Comparison of ENCODE assay signal across 1 cellular context in the genomic region with DNA sequence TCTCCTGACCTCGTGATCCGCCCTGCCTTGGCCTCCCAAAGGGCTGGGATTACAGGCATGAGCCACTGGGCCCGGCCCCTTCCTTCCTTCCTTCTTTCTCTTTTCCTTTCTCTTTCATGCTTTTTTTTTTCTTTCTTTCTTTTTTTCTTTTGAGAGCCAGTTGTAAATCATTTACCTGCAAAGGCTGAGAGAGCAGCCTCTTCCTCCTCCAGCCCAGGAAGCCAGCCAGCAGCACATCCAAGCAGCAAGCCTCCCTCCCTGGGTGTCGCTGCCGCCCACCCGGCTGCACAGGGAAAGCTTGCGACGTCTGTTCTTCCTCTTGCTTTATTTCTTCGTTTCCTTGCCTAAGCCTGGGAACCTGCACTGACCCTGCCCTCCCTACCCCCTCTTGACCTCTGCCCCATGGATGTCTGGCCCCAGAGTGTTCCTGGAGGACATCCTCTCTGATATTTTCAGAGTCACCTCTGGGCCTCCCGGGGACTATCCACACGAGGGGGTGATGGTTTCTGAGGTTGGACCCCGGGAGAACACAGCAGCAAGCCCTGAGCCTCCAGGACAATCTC.
TF ChIP-seq lines count a peak whose summit lies in the region.

No MANE protein-coding gene starts in this region.

TF ChIP-seq in HepG2, 621 proteins besides CTCF, POLR2A, EP300 and RAD21 (continued from another document and continues in another):
- TF ChIP-seq KDM5B (CRISPR knock-in tag; IDR thresholded peaks at IDR 0.05; ENCODE audit: borderline replicate concordance) (peak; percentile 40; the same call in 1 of the 2 replicates), MTF2 (CRISPR knock-in tag; IDR thresholded peaks at IDR 0.05; ENCODE audit: borderline replicate concordance) (no peak), ZFAT (CRISPR knock-in tag; conservative IDR thresholded peaks at IDR 0.05) (no peak), FOXK2 (IDR thresholded peaks at IDR 0.05) (no peak), ZBTB43 (CRISPR knock-in tag; conservative IDR thresholded peaks at IDR 0.05) (0 out of 2 replicates have a peak, but pooled peaks have one; percentile 30), ZNF556 (CRISPR knock-in tag; IDR thresholded peaks at IDR 0.05; ENCODE audit: borderline replicate concordance) (0 out of 2 replicates have a peak, but pooled peaks have one; percentile 39), ZFX (CRISPR knock-in tag; IDR thresholded peaks at IDR 0.05; ENCODE audit: low read depth) (peak; percentile 49; the same call in 1 of the 2 replicates), ZZZ3 (CRISPR knock-in tag; IDR thresholded peaks at IDR 0.05; ENCODE audit: borderline replicate concordance) (no peak), ELF1 (CRISPR knock-in tag; IDR thresholded peaks at IDR 0.05) (peak; percentile 30; the same call in 1 of the 2 replicates), SRSF1 (optimal IDR thresholded peaks at IDR 0.05; ENCODE audit: low read depth, low read length) (no peak), PITX1 (CRISPR knock-in tag; IDR thresholded peaks at IDR 0.05) (peak; percentile 26; the same call in 1 of the 2 replicates), RCOR2 (CRISPR knock-in tag; IDR thresholded peaks at IDR 0.05) (0 out of 2 replicates have a peak, but pooled peaks have one; percentile 28), PHB2 (IDR thresholded peaks at IDR 0.05; ENCODE audit: partially characterized antibody) (no peak), RXRA (CRISPR knock-in tag; IDR thresholded peaks at IDR 0.05) (peak; percentile 47; the same call in 1 of the 2 replicates), ZMYM4 (CRISPR knock-in tag; IDR thresholded peaks at IDR 0.05) (no peak), AKNA (CRISPR knock-in tag; IDR thresholded peaks at IDR 0.05; ENCODE audit: borderline replicate concordance) (no peak), PHF5A (CRISPR knock-in tag; IDR thresholded peaks at IDR 0.05; ENCODE audit: low read depth, unreplicated experiment) (no peak), PATZ1 (CRISPR knock-in tag; IDR thresholded peaks at IDR 0.05) (peak; percentile 30; the same call in 1 of the 2 replicates), ZNF337 (CRISPR knock-in tag; IDR thresholded peaks at IDR 0.05; ENCODE audit: borderline replicate concordance, low read depth) (no peak), ARHGAP35 (CRISPR knock-in tag; IDR thresholded peaks at IDR 0.05; ENCODE audit: borderline replicate concordance) (0 out of 2 replicates have a peak, but pooled peaks have one; percentile 39), SMAD3 (CRISPR knock-in tag; IDR thresholded peaks at IDR 0.05) (no peak), CREBL2 (CRISPR knock-in tag; IDR thresholded peaks at IDR 0.05; ENCODE audit: borderline replicate concordance) (no peak), RARA (CRISPR knock-in tag; IDR thresholded peaks at IDR 0.05) (peak; percentile 59), ZNF460 (CRISPR knock-in tag; IDR thresholded peaks at IDR 0.05; ENCODE audit: borderline replicate concordance) (no peak), NR2C2 (CRISPR knock-in tag; IDR thresholded peaks at IDR 0.05; ENCODE audit: borderline replicate concordance) (peak; percentile 35; the same call in 1 of the 2 replicates), ZNF710 (CRISPR knock-in tag; IDR thresholded peaks at IDR 0.05; ENCODE audit: borderline replicate concordance) (peak; percentile 98), IRF2 (CRISPR knock-in tag; IDR thresholded peaks at IDR 0.05) (0 out of 2 replicates have a peak, but pooled peaks have one; percentile 18), RNF219 (CRISPR knock-in tag; IDR thresholded peaks at IDR 0.05) (no peak), ZFY (CRISPR knock-in tag; IDR thresholded peaks at IDR 0.05) (no peak), NR2F6 (IDR thresholded peaks at IDR 0.05) (peak; percentile 74), NR2F6 (CRISPR knock-in tag; IDR thresholded peaks at IDR 0.05) (peak; percentile 79), ZC3H4 (CRISPR knock-in tag; IDR thresholded peaks at IDR 0.05; ENCODE audit: borderline replicate concordance) (no peak), HNF4A (CRISPR knock-in tag; IDR thresholded peaks at IDR 0.05) (0 out of 2 replicates have a peak, but pooled peaks have one; percentile 5), SPEN (CRISPR knock-in tag; IDR thresholded peaks at IDR 0.05; ENCODE audit: low read depth) (0 out of 2 replicates have a peak, but pooled peaks have one; percentile 27), GABPB1 (CRISPR knock-in tag; IDR thresholded peaks at IDR 0.05) (0 out of 2 replicates have a peak, but pooled peaks have one; percentile 27), PHF8 (CRISPR knock-in tag; IDR thresholded peaks at IDR 0.05) (peak; percentile 25; the same call in 1 of the 2 replicates)
- TF ChIP-seq, protein P1, sequence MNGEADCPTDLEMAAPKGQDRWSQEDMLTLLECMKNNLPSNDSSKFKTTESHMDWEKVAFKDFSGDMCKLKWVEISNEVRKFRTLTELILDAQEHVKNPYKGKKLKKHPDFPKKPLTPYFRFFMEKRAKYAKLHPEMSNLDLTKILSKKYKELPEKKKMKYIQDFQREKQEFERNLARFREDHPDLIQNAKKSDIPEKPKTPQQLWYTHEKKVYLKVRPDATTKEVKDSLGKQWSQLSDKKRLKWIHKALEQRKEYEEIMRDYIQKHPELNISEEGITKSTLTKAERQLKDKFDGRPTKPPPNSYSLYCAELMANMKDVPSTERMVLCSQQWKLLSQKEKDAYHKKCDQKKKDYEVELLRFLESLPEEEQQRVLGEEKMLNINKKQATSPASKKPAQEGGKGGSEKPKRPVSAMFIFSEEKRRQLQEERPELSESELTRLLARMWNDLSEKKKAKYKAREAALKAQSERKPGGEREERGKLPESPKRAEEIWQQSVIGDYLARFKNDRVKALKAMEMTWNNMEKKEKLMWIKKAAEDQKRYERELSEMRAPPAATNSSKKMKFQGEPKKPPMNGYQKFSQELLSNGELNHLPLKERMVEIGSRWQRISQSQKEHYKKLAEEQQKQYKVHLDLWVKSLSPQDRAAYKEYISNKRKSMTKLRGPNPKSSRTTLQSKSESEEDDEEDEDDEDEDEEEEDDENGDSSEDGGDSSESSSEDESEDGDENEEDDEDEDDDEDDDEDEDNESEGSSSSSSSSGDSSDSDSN (CRISPR knock-in tag; IDR thresholded peaks at IDR 0.05) = 0 out of 2 replicates have a peak, but pooled peaks have one; percentile 33
- TF ChIP-seq, protein P2, sequence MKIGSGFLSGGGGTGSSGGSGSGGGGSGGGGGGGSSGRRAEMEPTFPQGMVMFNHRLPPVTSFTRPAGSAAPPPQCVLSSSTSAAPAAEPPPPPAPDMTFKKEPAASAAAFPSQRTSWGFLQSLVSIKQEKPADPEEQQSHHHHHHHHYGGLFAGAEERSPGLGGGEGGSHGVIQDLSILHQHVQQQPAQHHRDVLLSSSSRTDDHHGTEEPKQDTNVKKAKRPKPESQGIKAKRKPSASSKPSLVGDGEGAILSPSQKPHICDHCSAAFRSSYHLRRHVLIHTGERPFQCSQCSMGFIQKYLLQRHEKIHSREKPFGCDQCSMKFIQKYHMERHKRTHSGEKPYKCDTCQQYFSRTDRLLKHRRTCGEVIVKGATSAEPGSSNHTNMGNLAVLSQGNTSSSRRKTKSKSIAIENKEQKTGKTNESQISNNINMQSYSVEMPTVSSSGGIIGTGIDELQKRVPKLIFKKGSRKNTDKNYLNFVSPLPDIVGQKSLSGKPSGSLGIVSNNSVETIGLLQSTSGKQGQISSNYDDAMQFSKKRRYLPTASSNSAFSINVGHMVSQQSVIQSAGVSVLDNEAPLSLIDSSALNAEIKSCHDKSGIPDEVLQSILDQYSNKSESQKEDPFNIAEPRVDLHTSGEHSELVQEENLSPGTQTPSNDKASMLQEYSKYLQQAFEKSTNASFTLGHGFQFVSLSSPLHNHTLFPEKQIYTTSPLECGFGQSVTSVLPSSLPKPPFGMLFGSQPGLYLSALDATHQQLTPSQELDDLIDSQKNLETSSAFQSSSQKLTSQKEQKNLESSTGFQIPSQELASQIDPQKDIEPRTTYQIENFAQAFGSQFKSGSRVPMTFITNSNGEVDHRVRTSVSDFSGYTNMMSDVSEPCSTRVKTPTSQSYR (CRISPR knock-in tag; IDR thresholded peaks at IDR 0.05; ENCODE audit: borderline replicate concordance) = no peak
